ENCODE assay signal across 1 cellular context in the genomic region with DNA sequence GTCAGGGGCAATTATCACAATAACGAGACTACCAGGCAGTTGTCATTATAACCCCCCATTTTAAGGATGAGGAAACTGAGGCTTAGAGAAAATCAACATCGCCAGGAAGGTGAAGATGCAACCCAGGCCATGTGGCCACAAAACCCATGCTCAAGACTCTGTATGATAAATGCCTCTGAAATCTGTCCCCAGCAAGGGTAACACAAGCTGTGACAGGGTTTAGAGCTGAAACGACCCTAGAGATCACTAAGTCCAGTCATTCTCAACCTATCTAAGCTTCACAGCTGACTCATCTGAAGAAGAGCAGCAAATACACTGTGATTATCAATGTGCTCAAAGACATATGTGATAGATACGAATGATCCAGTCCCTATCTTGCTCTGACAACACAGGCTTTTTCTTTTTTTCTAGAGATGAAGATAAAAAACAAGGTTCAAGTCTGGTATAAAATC.
TF ChIP-seq lines count a peak whose summit lies in the region.

No MANE protein-coding gene starts in this region.

TF ChIP-seq in GM12878, 131 proteins besides CTCF, POLR2A, EP300 and RAD21 (continued from another document):
- TF ChIP-seq, protein P1, sequence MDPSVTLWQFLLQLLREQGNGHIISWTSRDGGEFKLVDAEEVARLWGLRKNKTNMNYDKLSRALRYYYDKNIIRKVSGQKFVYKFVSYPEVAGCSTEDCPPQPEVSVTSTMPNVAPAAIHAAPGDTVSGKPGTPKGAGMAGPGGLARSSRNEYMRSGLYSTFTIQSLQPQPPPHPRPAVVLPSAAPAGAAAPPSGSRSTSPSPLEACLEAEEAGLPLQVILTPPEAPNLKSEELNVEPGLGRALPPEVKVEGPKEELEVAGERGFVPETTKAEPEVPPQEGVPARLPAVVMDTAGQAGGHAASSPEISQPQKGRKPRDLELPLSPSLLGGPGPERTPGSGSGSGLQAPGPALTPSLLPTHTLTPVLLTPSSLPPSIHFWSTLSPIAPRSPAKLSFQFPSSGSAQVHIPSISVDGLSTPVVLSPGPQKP (IDR thresholded peaks at IDR 0.05; ENCODE audit: low read depth, low read length) = no peak
- 0 out of 2 replicates have a peak, but pooled peaks have one; percentile 26 for TF ChIP-seq YY1 (IDR thresholded peaks at IDR 0.05; ENCODE audit: low read depth, low read length)
- TF ChIP-seq IRF4 (IDR thresholded peaks at IDR 0.05; ENCODE audit: low read depth, low read length) = 0 out of 2 replicates have a peak, but pooled peaks have one; percentile 47
- TF ChIP-seq ZBED1 (IDR thresholded peaks at IDR 0.05; ENCODE audit: borderline replicate concordance) = 0 out of 2 replicates have a peak, but pooled peaks have one; percentile 6
